In genomic region chr1:101238681-101239094, GRCh38 we compare ENCODE assay signal across 8 cellular contexts. TPM values are rescaled to one million over a fixed set of nuclear protein-coding genes. Genes with fewer than 3 reads are reported as not detected.
A peak's percentile ranks its signal among the peaks of the same experiment; 100 is the strongest.
DNase-seq lines count a peak whose midpoint lies in the region; ATAC-seq and TF ChIP-seq lines count a peak whose summit lies in the region.

No MANE protein-coding gene starts in this region.

- peaks cover 47% of the 10 kb centered on the region for H3K4me1 Mint-ChIP-seq in activated CD4-positive, alpha-beta memory T cell treated with anti-CD3 and anti-CD28 coated beads for 36 hours (ENCODE audit: low read depth)

- H3K9me3 ChIP-seq in lower lobe of right lung = no peaks in the 10 kb centered on the region

- CTCF ChIA-PET in activated CD4-positive, alpha-beta memory T cell treated with anti-CD3 and anti-CD28 coated beads for 36 hours (lab: Charles Lee) = interaction anchor here (0.5 to 13.0 kb wide), 47 partner anchors 9 to 844 kb away, joined by 3 to 242 read pairs (median 5); partner anchors contain the start of genes EXTL2 and SLC30A7

- POLR2A ChIA-PET in activated CD4-positive, alpha-beta memory T cell treated with anti-CD3 and anti-CD28 coated beads for 36 hours (lab: Charles Lee) = interaction anchor here (0.6 to 8.8 kb wide), 16 partner anchors 9 to 344 kb away, joined by 3 to 129 read pairs (median 5); partner anchors contain the start of genes DPH5, EXTL2 and SLC30A7

- no peaks in the 10 kb centered on the region for H3K9me3 Mint-ChIP-seq in activated CD4-positive, alpha-beta memory T cell treated with anti-CD3 and anti-CD28 coated beads for 36 hours

- H3K4me3 Mint-ChIP-seq in activated CD4-positive, alpha-beta memory T cell treated with anti-CD3 and anti-CD28 coated beads for 36 hours = peak overlapping the region; percentile 94

- peak overlapping the region; percentile 100 for H3K27ac Mint-ChIP-seq in activated CD4-positive, alpha-beta memory T cell treated with anti-CD3 and anti-CD28 coated beads for 36 hours

- DNase-seq in GM04504 (ENCODE audit: low read depth) (peak; percentile 85), NCI-H446 treated with DMSO at 0.1 percent for 48 hours (lab: John Stamatoyannopoulos, UW) (peak; percentile 74), dermis microvascular lymphatic vessel endothelial cell (ENCODE audit: low read depth in 2 of 2) (peak; percentile 89 to 96), lower lobe of right lung (peak; percentile 88)
- peak; percentile 95 for DNase-seq in activated CD4-positive, alpha-beta memory T cell treated with anti-CD3 and anti-CD28 coated beads for 36 hours
- DNase-seq in stimulated activated CD4-positive, alpha-beta T cell treated with anti-CD3 and anti-CD28 coated beads, Interleukin-4, amount 100 ng/mL, for 4 hours = peak; percentile 79 to 82

- H3K4me3 ChIP-seq in lower lobe of right lung = peak overlapping the region; percentile 76

- H3K27me3 ChIP-seq in lower lobe of right lung (ENCODE audit: low read depth) = peaks cover 13% of the 10 kb centered on the region

- ATAC-seq in HG02840 (IDR thresholded peaks at IDR 0.05; ENCODE audit: low FRiP score, unreplicated experiment) (peak; percentile 22), lower lobe of right lung (peak; percentile 83 to 86), HG03460 (IDR thresholded peaks at IDR 0.05; ENCODE audit: unreplicated experiment) (no peak)

- H3K36me3 Mint-ChIP-seq in activated CD4-positive, alpha-beta memory T cell treated with anti-CD3 and anti-CD28 coated beads for 36 hours = peaks cover 83% of the 10 kb centered on the region

- H3K27me3 Mint-ChIP-seq in activated CD4-positive, alpha-beta memory T cell treated with anti-CD3 and anti-CD28 coated beads for 36 hours = peaks cover 2% of the 10 kb centered on the region

- peak overlapping the region; percentile 90 for H3K27ac ChIP-seq in lower lobe of right lung

- H3K36me3 ChIP-seq in lower lobe of right lung = peaks cover 11% of the 10 kb centered on the region

- TF ChIP-seq CTCF in lower lobe of right lung (IDR thresholded peaks at IDR 0.05) = peak; percentile 96

- intact Hi-C loops in activated CD4-positive, alpha-beta memory T cell treated with anti-CD3 and anti-CD28 coated beads for 36 hours (cut with micrococcal nuclease) = loop anchor here (1.0 to 5.0 kb wide), 7 partner anchors 20 to 1201 kb away; partner anchors contain the start of gene DPH5
- intact Hi-C loops in lower lobe of right lung (cut with DNase I) = no loop called here

- peaks cover 8% of the 10 kb centered on the region for H3K4me1 ChIP-seq in lower lobe of right lung

RNA-seq across cellular contexts. Expression of gene S1PR1, which starts 1.9 kb away (rescaled TPM):
- total RNA-seq in activated CD4-positive, alpha-beta memory T cell treated with anti-CD3 and anti-CD28 coated beads for 36 hours = 100 to 1,000 TPM; 134 to 140 TPM
- total RNA-seq in dermis microvascular lymphatic vessel endothelial cell = 184 and 254 TPM in 2 replicates
- total RNA-seq in lower lobe of right lung = 107 TPM
